Comparison of ENCODE assay signal across 8 cellular contexts in the genomic region with DNA sequence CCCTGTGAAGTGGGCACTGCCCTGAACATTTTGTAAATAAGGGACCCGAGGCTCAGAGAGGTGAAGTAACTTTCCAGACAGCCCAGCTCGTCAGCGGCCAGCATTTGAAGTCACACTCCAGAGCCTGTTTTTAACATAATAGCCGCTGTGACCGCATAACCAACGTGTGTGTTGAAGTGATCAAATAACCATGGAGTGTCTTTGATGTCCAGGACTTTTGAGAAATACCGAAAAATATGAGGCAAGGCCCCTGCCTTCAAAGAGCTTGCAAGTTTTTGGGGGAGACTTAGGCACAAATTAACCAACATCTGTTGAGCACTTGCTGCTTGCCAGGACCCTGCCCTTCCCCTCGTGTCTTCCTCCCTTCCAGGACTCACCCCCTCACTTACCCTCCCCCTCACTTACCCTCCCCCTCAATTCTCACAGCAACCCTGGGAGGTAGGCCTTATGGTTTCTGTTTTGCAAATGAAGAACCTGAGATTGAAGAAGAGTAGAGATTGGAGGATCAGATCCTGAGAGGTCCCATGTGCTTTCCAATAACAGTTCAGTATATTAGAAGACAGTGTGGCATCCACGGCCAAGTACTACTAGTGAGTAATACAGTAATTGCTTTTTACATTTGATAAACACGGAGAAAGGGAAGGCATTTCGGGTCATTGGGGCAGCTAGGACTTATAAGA. TPM values are rescaled to one million over a fixed set of nuclear protein-coding genes. Genes with fewer than 3 reads are reported as not detected.
DNase-seq lines count a peak whose midpoint lies in the region; ATAC-seq and TF ChIP-seq lines count a peak whose summit lies in the region.

No MANE protein-coding gene starts in this region.

- H3K4me3 ChIP-seq in CD4-positive, CD25-positive, alpha-beta regulatory T cell (ENCODE audit: low read depth, low read length) = peak overlapping the region; percentile 88
- H3K4me3 ChIP-seq in uterus = peak overlapping the region; percentile 85 to 89

- peaks cover 16% of the 10 kb centered on the region for H3K36me3 Mint-ChIP-seq in CD4-positive, CD25-positive, alpha-beta regulatory T cell
- peaks cover 86% of the 10 kb centered on the region for H3K36me3 Mint-ChIP-seq in activated T-helper 17 cell treated with anti-CD3 and anti-CD28 coated beads, Interleukin-2, amount 50 U/mL, for 72 hours (ENCODE audit: low read depth)
- peaks cover 14% of the 10 kb centered on the region for H3K36me3 Mint-ChIP-seq in osteocyte (ENCODE audit: unreplicated experiment)

- H3K27me3 Mint-ChIP-seq in CD4-positive, CD25-positive, alpha-beta regulatory T cell = peaks cover 5% of the 10 kb centered on the region
- H3K27me3 Mint-ChIP-seq in activated T-helper 17 cell treated with anti-CD3 and anti-CD28 coated beads, Interleukin-2, amount 50 U/mL, for 72 hours = no peaks in the 10 kb centered on the region
- no peaks in the 10 kb centered on the region for H3K27me3 Mint-ChIP-seq in osteocyte (ENCODE audit: unreplicated experiment)

- peak overlapping the region; percentile 91 for H3K27ac ChIP-seq in CD4-positive, CD25-positive, alpha-beta regulatory T cell (ENCODE audit: insufficient read depth, low read length, poor library complexity, severe bottlenecking)
- H3K27ac ChIP-seq in uterus = peak overlapping the region; percentile 93 to 96

- H3K4me1 Mint-ChIP-seq in CD4-positive, CD25-positive, alpha-beta regulatory T cell = peaks cover 28 to 77% (median 55%) of the 10 kb centered on the region in 4 donors
- peaks cover 31% of the 10 kb centered on the region for H3K4me1 Mint-ChIP-seq in activated T-helper 17 cell treated with anti-CD3 and anti-CD28 coated beads, Interleukin-2, amount 50 U/mL, for 72 hours
- H3K4me1 Mint-ChIP-seq in osteocyte (ENCODE audit: unreplicated experiment) = peaks cover 54% of the 10 kb centered on the region

- peaks cover 55% of the 10 kb centered on the region for H3K4me1 ChIP-seq in CD4-positive, CD25-positive, alpha-beta regulatory T cell (ENCODE audit: control insufficient read depth, insufficient read depth, low read length, poor library complexity, severe bottlenecking)
- no peaks in the 10 kb centered on the region for H3K4me1 ChIP-seq in uterus

- TF ChIP-seq CTCF in osteocyte (IDR thresholded peaks at IDR 0.05) (no peak), uterus (IDR thresholded peaks at IDR 0.05) (no peak)

- H3K27me3 ChIP-seq in CD4-positive, CD25-positive, alpha-beta regulatory T cell (ENCODE audit: control insufficient read depth, insufficient read depth, low read length) = no peaks in the 10 kb centered on the region
- H3K27me3 ChIP-seq in uterus = no peaks in the 10 kb centered on the region

- ATAC-seq in CD4-positive, CD25-positive, alpha-beta regulatory T cell (ENCODE audit: low read depth in 2 of 2) = peak; percentile 56 to 62
- ATAC-seq in HG03457 (IDR thresholded peaks at IDR 0.05; ENCODE audit: unreplicated experiment) = peak; percentile 45
- peak; percentile 50 for ATAC-seq in activated T-helper 17 cell treated with anti-CD3 and anti-CD28 coated beads, Interleukin-2, amount 50 U/mL, for 72 hours (replicated peaks)

- peaks cover 5% of the 10 kb centered on the region for H3K36me3 ChIP-seq in CD4-positive, CD25-positive, alpha-beta regulatory T cell (ENCODE audit: control insufficient read depth, insufficient read depth, low read length)
- no peaks in the 10 kb centered on the region for H3K36me3 ChIP-seq in uterus

- peak overlapping the region; percentile 83 to 99 (median 84) for H3K4me3 Mint-ChIP-seq in CD4-positive, CD25-positive, alpha-beta regulatory T cell
- peak overlapping the region; percentile 76 for H3K4me3 Mint-ChIP-seq in activated T-helper 17 cell treated with anti-CD3 and anti-CD28 coated beads, Interleukin-2, amount 50 U/mL, for 72 hours
- H3K4me3 Mint-ChIP-seq in osteocyte (ENCODE audit: unreplicated experiment) = peak overlapping the region; percentile 98

- H3K27ac Mint-ChIP-seq in CD4-positive, CD25-positive, alpha-beta regulatory T cell = peak overlapping the region; percentile 69 to 92 (median 88)
- peak overlapping the region; percentile 54 for H3K27ac Mint-ChIP-seq in activated T-helper 17 cell treated with anti-CD3 and anti-CD28 coated beads, Interleukin-2, amount 50 U/mL, for 72 hours
- H3K27ac Mint-ChIP-seq in osteocyte (ENCODE audit: unreplicated experiment) = peak overlapping the region; percentile 99

- no peaks in the 10 kb centered on the region for H3K9me3 ChIP-seq in CD4-positive, CD25-positive, alpha-beta regulatory T cell (ENCODE audit: control insufficient read depth in 2 of 2, low read length in 2 of 2)
- H3K9me3 ChIP-seq in uterus = no peaks in the 10 kb centered on the region

- TF ChIP-seq POLR2A in uterus (IDR thresholded peaks at IDR 0.05) = no peak

- intact Hi-C loops in uterus (cut with DNase I; ENCODE audit: low total_unique reads) = loop anchor here (5.0 kb wide), 1 partner anchor 240 kb away; a partner anchor contains a TSS

- H3K9me3 Mint-ChIP-seq in CD4-positive, CD25-positive, alpha-beta regulatory T cell = no peaks in the 10 kb centered on the region
- H3K9me3 Mint-ChIP-seq in activated T-helper 17 cell treated with anti-CD3 and anti-CD28 coated beads, Interleukin-2, amount 50 U/mL, for 72 hours = no peaks in the 10 kb centered on the region
- no peaks in the 10 kb centered on the region for H3K9me3 Mint-ChIP-seq in osteocyte (ENCODE audit: unreplicated experiment)

- DNase-seq in CD4-positive, CD25-positive, alpha-beta regulatory T cell = peak; percentile 28 to 90 (median 76)
- DNase-seq in GM19240 (ENCODE audit: insufficient read length, low spot score) (peak; percentile 49), OCI-M1 (lab: John Stamatoyannopoulos, UW) (peak; percentile 84), germinal center (ENCODE audit: low spot score) (peak; percentile 77), osteocyte (ENCODE audit: extremely low spot score, unreplicated experiment) (no peak), uterus (peak; percentile 31 to 56)

RNA-seq across cellular contexts. Expression of a gene that starts 1.3 kb away (rescaled TPM):
- 62.7 TPM for total RNA-seq in CD4-positive, CD25-positive, alpha-beta regulatory T cell
- 10 to 100 TPM; 21.1 to 33.5 (median 28.0) TPM for polyA plus RNA-seq in CD4-positive, CD25-positive, alpha-beta regulatory T cell
- 10 to 100 TPM; 65.5 to 98.3 TPM for total RNA-seq in activated T-helper 17 cell treated with anti-CD3 and anti-CD28 coated beads, Interleukin-2, amount 50 U/mL, for 72 hours
- 58.7 and 60.0 TPM in 2 replicates for total RNA-seq in osteocyte
- 10 to 100 TPM; 12.6 to 76.3 (median 39.5) TPM for total RNA-seq in uterus
